8 cellular contexts compared by ENCODE assay signal in genomic region chrX:16869393-16870094, GRCh38. TPM values are rescaled to one million over a fixed set of nuclear protein-coding genes. Genes with fewer than 3 reads are reported as not detected.
DNase-seq lines count a peak whose midpoint lies in the region; ATAC-seq and TF ChIP-seq lines count a peak whose summit lies in the region.

No MANE protein-coding gene starts in this region.

- TF ChIP-seq POLR2A in transverse colon (IDR thresholded peaks at IDR 0.05): no peak

- H3K27ac ChIP-seq in transverse colon: peak overlapping the region; percentile 90 to 97 (median 95)

- no peaks in the 10 kb centered on the region for H3K9me3 Mint-ChIP-seq in activated CD4-positive, alpha-beta memory T cell treated with anti-CD3 and anti-CD28 coated beads, Interleukin-2, amount 10 ng/mL, durations not matched to agents 7 days and 5 days

- POLR2A ChIA-PET in activated CD4-positive, alpha-beta memory T cell treated with anti-CD3 and anti-CD28 coated beads, Interleukin-2, amount 10 ng/mL, durations not matched to agents 7 days and 5 days (lab: Charles Lee): interaction anchor here (0.9 to 3.0 kb wide), 7 partner anchors 11 to 175 kb away, joined by 3 to 21 read pairs (median 4); no protein-coding TSS in a partner anchor

- no peaks in the 10 kb centered on the region for H3K27me3 Mint-ChIP-seq in activated CD4-positive, alpha-beta memory T cell treated with anti-CD3 and anti-CD28 coated beads, Interleukin-2, amount 10 ng/mL, durations not matched to agents 7 days and 5 days

- DNase-seq in NCI-H82 (lab: John Stamatoyannopoulos, UW) (peak; percentile 62), NCI-H82 treated with DMSO at 0.1 percent for 48 hours (lab: John Stamatoyannopoulos, UW; ENCODE audit: unreplicated experiment) (no peak), NCI-H2107 (lab: John Stamatoyannopoulos, UW) (peak; percentile 46), epithelial cell of esophagus (ENCODE audit: low read depth) (peak; percentile 17), myocyte (ENCODE audit: low read depth) (peak; percentile 9), transverse colon (peak; percentile 49)
- DNase-seq in activated CD4-positive, alpha-beta memory T cell treated with anti-CD3 and anti-CD28 coated beads, Interleukin-2, amount 10 ng/mL, durations not matched to agents 7 days and 5 days: peak; percentile 53

- no peaks in the 10 kb centered on the region for H3K36me3 ChIP-seq in transverse colon

- intact Hi-C loops in transverse colon (cut with DNase I; ENCODE audit: low total_unique reads): loop anchor here (5.0 kb wide), 1 partner anchor 1012 kb away; no protein-coding TSS in a partner anchor

- 34% methylated on average over 76 of the region's 92 CpGs; no CpG with 5 or more reads in 1 of the 2 donors for WGBS in transverse colon (ENCODE audit: low coverage in 1 of 2), 2 donors

- H3K4me3 ChIP-seq in epithelial cell of esophagus (ENCODE audit: low read length): peak overlapping the region; percentile 65
- H3K4me3 ChIP-seq in transverse colon: peak overlapping the region; percentile 61 to 81 (median 70)

- no peaks in the 10 kb centered on the region for H3K9me3 ChIP-seq in transverse colon

- in situ Hi-C loops in transverse colon (cut with MboI; ENCODE audit: low pct_ligation_motif_present in 1 of 4, low pct_unique_long_range_greater_than_20kb in 1 of 4, low sequenced_read_pairs in 3 of 4): no loop called here

- peak overlapping the region; percentile 97 for H3K27ac Mint-ChIP-seq in activated CD4-positive, alpha-beta memory T cell treated with anti-CD3 and anti-CD28 coated beads, Interleukin-2, amount 10 ng/mL, durations not matched to agents 7 days and 5 days

- CTCF ChIA-PET in activated CD4-positive, alpha-beta memory T cell treated with anti-CD3 and anti-CD28 coated beads, Interleukin-2, amount 10 ng/mL, durations not matched to agents 7 days and 5 days (lab: Charles Lee): interaction anchor here (2.1 kb wide), 1 partner anchor 13 kb away, joined by 10 read pairs; no protein-coding TSS in a partner anchor

- TF ChIP-seq CTCF in epithelial cell of esophagus (IDR thresholded peaks at IDR 0.05; ENCODE audit: insufficient read depth, low read depth, low read length, missing control alignments) (no peak), transverse colon (IDR thresholded peaks at IDR 0.05) (no peak)

- ATAC-seq in HG02759 (IDR thresholded peaks at IDR 0.05; ENCODE audit: unreplicated experiment): peak; percentile 53

- H3K4me1 ChIP-seq in transverse colon: peaks cover 10 to 31% (median 14%) of the 10 kb centered on the region in 4 donors

- H3K4me3 Mint-ChIP-seq in activated CD4-positive, alpha-beta memory T cell treated with anti-CD3 and anti-CD28 coated beads, Interleukin-2, amount 10 ng/mL, durations not matched to agents 7 days and 5 days: peak overlapping the region; percentile 95

- no peaks in the 10 kb centered on the region for H3K27me3 ChIP-seq in transverse colon

- peaks cover 33% of the 10 kb centered on the region for H3K4me1 Mint-ChIP-seq in activated CD4-positive, alpha-beta memory T cell treated with anti-CD3 and anti-CD28 coated beads, Interleukin-2, amount 10 ng/mL, durations not matched to agents 7 days and 5 days

- H3K36me3 Mint-ChIP-seq in activated CD4-positive, alpha-beta memory T cell treated with anti-CD3 and anti-CD28 coated beads, Interleukin-2, amount 10 ng/mL, durations not matched to agents 7 days and 5 days (ENCODE audit: low read depth): peaks cover 23% of the 10 kb centered on the region

- no peak for TF ChIP-seq EP300 in transverse colon (IDR thresholded peaks at IDR 0.05; ENCODE audit: low read depth)

RNA-seq across cellular contexts. Expression of gene RBBP7, which starts 0.6 kb away (rescaled TPM):
- 100 to 1,000 TPM; 137 to 140 TPM for total RNA-seq in activated CD4-positive, alpha-beta memory T cell treated with anti-CD3 and anti-CD28 coated beads, Interleukin-2, amount 10 ng/mL, durations not matched to agents 7 days and 5 days
- 87.1 and 96.9 TPM in 2 replicates for total RNA-seq in myocyte
- 56.7 TPM for polyA plus RNA-seq in myocyte (2012)
- total RNA-seq in transverse colon: 10 to 100 TPM; 32.2 to 67.4 (median 55.2) TPM
